In genomic region chr11:8807544-8808225, GRCh38 we compare ENCODE assay signal across 10 cellular contexts.
A peak's percentile ranks its signal among the peaks of the same experiment; 100 is the strongest.
DNase-seq lines count a peak whose midpoint lies in the region; FAIRE-seq and TF ChIP-seq lines count a peak whose summit lies in the region.
"Had no signal": no experiment of that assay in that cellular context is flagged by ENCODE, and none has a peak within 500 bp of the region (broad histone marks: within the 10 kb centered on the region; RNA-seq: fewer than 3 reads in every experiment).

No MANE protein-coding gene starts in this region.

- no peak for TF ChIP-seq POLR2A in stomach (IDR thresholded peaks at IDR 0.05)

- peaks cover 19% of the 10 kb centered on the region for H3K4me1 Mint-ChIP-seq in CD14-positive monocyte

- FAIRE-seq in kidney (lab: Jason Lieb, UNC) (no peak), GM19239 (lab: Jason Lieb, UNC) (no peak)

- no peaks in the 10 kb centered on the region for H3K27me3 ChIP-seq in stomach

- H3K27ac Mint-ChIP-seq in CD14-positive monocyte, result peak overlapping the region in 1 of 7 donors; percentile 52

- no peak for TF ChIP-seq EP300 in stomach (IDR thresholded peaks at IDR 0.05)

- H3K4me1 ChIP-seq in kidney (ENCODE audit: control insufficient read depth in 1 of 2, insufficient read depth in 1 of 2, low read depth in 1 of 2, low read length in 2 of 2), result peaks cover 6 to 25% of the 10 kb centered on the region in 2 donors
- H3K4me1 ChIP-seq in stomach, result peaks cover 56 to 91% (median 73%) of the 10 kb centered on the region in 4 donors

- no peak for TF ChIP-seq CTCF in kidney (IDR thresholded peaks at IDR 0.05; ENCODE audit: borderline replicate concordance, extremely low read depth, insufficient read depth)
- TF ChIP-seq CTCF in stomach (IDR thresholded peaks at IDR 0.05), result no peak
- no peak for TF ChIP-seq CTCF in CD14-positive monocyte (IDR thresholded peaks at IDR 0.05)
- TF ChIP-seq CTCF in GM10266 (IDR thresholded peaks at IDR 0.05; ENCODE audit: control insufficient read depth, insufficient read depth, low read depth, missing control alignments), result no peak

- no peaks in the 10 kb centered on the region for H3K36me3 Mint-ChIP-seq in CD14-positive monocyte

- H3K36me3 ChIP-seq in kidney (ENCODE audit: control insufficient read depth in 1 of 2, insufficient read depth in 2 of 2, low read length in 2 of 2), result no peaks in the 10 kb centered on the region
- peaks cover 0 to 4% (median 0%) of the 10 kb centered on the region in 4 donors for H3K36me3 ChIP-seq in stomach

- H3K4me3 ChIP-seq in kidney (ENCODE audit: low read length in 2 of 2) (peak overlapping the region in 1 of 2 donors; percentile 37), stomach (peak overlapping the region; percentile 59 to 66 (median 60))
- H3K4me3 ChIP-seq: SK-N-MC had no signal

- H3K27me3 Mint-ChIP-seq in CD14-positive monocyte (ENCODE audit: low read depth in 3 of 3), result peaks cover 4 to 15% (median 8%) of the 10 kb centered on the region in 3 donors

- no peaks in the 10 kb centered on the region for H3K9me3 ChIP-seq in kidney (ENCODE audit: control insufficient read depth in 1 of 2, low read length in 2 of 2)
- H3K9me3 ChIP-seq in stomach, result no peaks in the 10 kb centered on the region

- intact Hi-C loops in kidney (cut with DNase I) (no loop called here), stomach (cut with DNase I; ENCODE audit: low total_unique reads) (loop anchor here (10.0 kb wide), 1 partner anchor 93 kb away; no protein-coding TSS in a partner anchor), CD14-positive monocyte (cut with micrococcal nuclease) (no loop called here)

- peak overlapping the region in 1 of 2 donors; percentile 39 for H3K9ac ChIP-seq in kidney (ENCODE audit: low read length in 2 of 2)

- DNase-seq in HCEC 1CT (peak; percentile 96), caudate nucleus (lab: John Stamatoyannopoulos, UW) (no peak), kidney (peak; percentile 72), stomach (peak; percentile 46), epidermal melanocyte (ENCODE audit: insufficient read length, low spot score) (no peak), GM19239 (ENCODE audit: insufficient read length, low spot score) (no peak), CD14-positive monocyte (ENCODE audit: low spot score) (no peak), GM10266 (ENCODE audit: extremely low spot score) (no peak)
- DNase-seq: Karpas-422 had no signal

- WGBS in stomach, 5 donors, result 30 to 54% (median 42%) methylated on average over 10 of the region's 10 CpGs

- H3K4me3 Mint-ChIP-seq in CD14-positive monocyte, result no peak overlapping the region

- H3K27ac ChIP-seq in caudate nucleus (ENCODE audit: low read depth, low read length), result peak overlapping the region; percentile 47
- H3K27ac ChIP-seq in kidney (ENCODE audit: low read depth in 2 of 2, low read length in 2 of 2), result peak overlapping the region in 1 of 2 donors; percentile 47
- peak overlapping the region; percentile 81 to 98 (median 92) for H3K27ac ChIP-seq in stomach
- H3K27ac ChIP-seq: SK-N-MC had no signal

- peaks cover 0 to 3% (median 0%) of the 10 kb centered on the region in 7 donors for H3K9me3 Mint-ChIP-seq in CD14-positive monocyte

Comparison
In these comparisons a context has a peak if more than half of its experiments do, and no peak if none do; other contexts are left out.
1. DNase-seq: peak in HCEC 1CT (single experiment), kidney (single experiment) and stomach (single experiment); none in caudate nucleus (0 of 61), epidermal melanocyte (single experiment), GM19239 (single experiment), CD14-positive monocyte (single experiment) and GM10266 (single experiment).